ENCODE assay signal across 12 cellular contexts in genomic region chr1:43548285-43549271, GRCh38. TPM values are rescaled to one million over a fixed set of nuclear protein-coding genes. Genes with fewer than 3 reads are reported as not detected.
A peak's percentile ranks its signal among the peaks of the same experiment; 100 is the strongest.
DNase-seq lines count a peak whose midpoint lies in the region; ATAC-seq, FAIRE-seq and TF ChIP-seq lines count a peak whose summit lies in the region.
"Had no signal": no experiment of that assay in that cellular context is flagged by ENCODE, and none has a peak within 500 bp of the region (broad histone marks: within the 10 kb centered on the region; RNA-seq: fewer than 3 reads in every experiment).

No MANE protein-coding gene starts in this region.

- no peak; the same call in 1 of the 2 replicates for TF ChIP-seq RAD21 in HepG2 (CRISPR knock-in tag; IDR thresholded peaks at IDR 0.05)

- H3K4me2 ChIP-seq in HepG2 (ENCODE audit: low read depth, low read length), result peak overlapping the region; percentile 70

- TF ChIP-seq POLR2A in HepG2 (IDR thresholded peaks at IDR 0.05; ENCODE audit: insufficient read depth in 1 of 2, low read depth in 2 of 2, low read length in 2 of 2), result peak in 1 of 2 experiments; percentile 36; a peak in 1 of 4 replicates
- no peak for TF ChIP-seq POLR2A in suprapubic skin (IDR thresholded peaks at IDR 0.05)

- FAIRE-seq in HepG2 (lab: Jason Lieb, UNC), result peak; percentile 99

- H3K9ac ChIP-seq in HepG2 (ENCODE audit: insufficient read depth, low read depth, low read length), result peak overlapping the region; percentile 73

- no peaks in the 10 kb centered on the region for H3K27me3 ChIP-seq in ectodermal cell (ENCODE audit: control insufficient read depth, insufficient read depth, low read length, poor library complexity, severe bottlenecking)
- H3K27me3 ChIP-seq in HepG2 (ENCODE audit: control insufficient read depth in 1 of 2, insufficient read depth in 2 of 2, low read length in 2 of 2), result no peaks in the 10 kb centered on the region
- no peaks in the 10 kb centered on the region for H3K27me3 ChIP-seq in suprapubic skin
- H3K27me3 ChIP-seq: tibial artery had no signal

- H3K9me3 ChIP-seq in ectodermal cell (ENCODE audit: control insufficient read depth, low read length), result no peaks in the 10 kb centered on the region
- no peaks in the 10 kb centered on the region for H3K9me3 ChIP-seq in HepG2 (ENCODE audit: low read length)
- no peaks in the 10 kb centered on the region for H3K9me3 ChIP-seq in suprapubic skin
- H3K9me3 ChIP-seq: tibial artery had no signal

- CTCF ChIA-PET in HepG2 (lab: Yijun Ruan, JAX; ENCODE audit: low intra/inter-chr PET ratio, low total read pairs), result no interaction called here

- H3K9me3 Mint-ChIP-seq in activated T-cell treated with anti-CD3 and anti-CD28 coated beads, Interleukin-2, amount 50 U/mL, for 4 hours, result no peaks in the 10 kb centered on the region
- H3K9me3 Mint-ChIP-seq: CD4-positive, CD25-positive, alpha-beta regulatory T cell had no signal

- H4K20me1 ChIP-seq in HepG2 (ENCODE audit: insufficient read depth, low read length), result no peaks in the 10 kb centered on the region

- H3K79me2 ChIP-seq in HepG2 (ENCODE audit: insufficient read depth, low read length), result peaks cover 53% of the 10 kb centered on the region

- TF ChIP-seq CTCF in HepG2 (CRISPR knock-in tag; IDR thresholded peaks at IDR 0.05), result peak; percentile 23; the same call in 1 of the 2 replicates
- no peak for TF ChIP-seq CTCF in suprapubic skin (IDR thresholded peaks at IDR 0.05)

- intact Hi-C loops in HepG2 (cut with micrococcal nuclease; ENCODE audit: unreplicated experiment), result loop anchor here (1.0 kb wide), 1 partner anchor 19 kb away; no protein-coding TSS in a partner anchor

- H3K4me3 Mint-ChIP-seq in activated T-cell treated with anti-CD3 and anti-CD28 coated beads, Interleukin-2, amount 50 U/mL, for 4 hours, result no peak overlapping the region
- H3K4me3 Mint-ChIP-seq: CD4-positive, CD25-positive, alpha-beta regulatory T cell had no signal

- ATAC-seq in HepG2, result peak; percentile 82
- ATAC-seq in activated T-cell treated with anti-CD3 and anti-CD28 coated beads, Interleukin-2, amount 50 U/mL, for 4 hours, result no peak
- ATAC-seq in GM21825 (IDR thresholded peaks at IDR 0.05; ENCODE audit: unreplicated experiment), result no peak

- H3K27ac ChIP-seq in ectodermal cell (ENCODE audit: insufficient read depth, low read depth, low read length, poor library complexity, severe bottlenecking) (peak overlapping the region; percentile 16), HepG2 (ENCODE audit: extremely low read length, insufficient read depth, low read length) (peak overlapping the region; percentile 96), suprapubic skin (peak overlapping the region; percentile 77)

- H3K4me1 ChIP-seq in ectodermal cell (ENCODE audit: control insufficient read depth, insufficient read depth, low read length) (peaks cover 63% of the 10 kb centered on the region), HepG2 (ENCODE audit: insufficient read depth, low read length) (peaks cover 63% of the 10 kb centered on the region), suprapubic skin (peaks cover 100% of the 10 kb centered on the region)

- POLR2A ChIA-PET in HepG2 (lab: Yijun Ruan, JAX), result interaction anchor here (1.5 to 7.7 kb wide), 4 partner anchors 10 to 735 kb away, joined by 3 to 87 read pairs (median 11); partner anchors contain the start of genes KDM4A and PTPRF

- no peak overlapping the region for H2AFZ ChIP-seq in HepG2 (ENCODE audit: low read length)

- no peak overlapping the region for H3K4me3 ChIP-seq in ectodermal cell (ENCODE audit: insufficient read depth, low read depth, low read length)
- peak overlapping the region in 1 of 3 experiments; percentile 45; a peak in 2 of 6 replicates for H3K4me3 ChIP-seq in HepG2 (replicated peaks in 1 of 3; ENCODE audit: insufficient read depth in 1 of 3, low read depth in 2 of 3, low read length in 3 of 3)
- no peak overlapping the region for H3K4me3 ChIP-seq in suprapubic skin
- H3K4me3 ChIP-seq: tibial artery had no signal

- DNase-seq in HuH-7 (ENCODE audit: low spot score) (peak; percentile 97), HepG2 (ENCODE audit: low spot score) (peak; percentile 98), suprapubic skin (ENCODE audit: low spot score in 2 of 2) (no peak), cerebellar cortex (ENCODE audit: low spot score) (no peak)
- no peak for DNase-seq in activated T-cell treated with anti-CD3 and anti-CD28 coated beads, Interleukin-2, amount 50 U/mL, for 4 hours
- no peak for DNase-seq in activated CD4-positive, CD25-positive, alpha-beta regulatory T cell (lab: John Stamatoyannopoulos, UW)
- DNase-seq: amniotic stem cell; CD4-positive, CD25-positive, alpha-beta regulatory T cell; NCI-H2081 treated with DMSO at 0.1 percent for 48 hours; tibial artery had no signal

- peak; percentile 81 to 97; a peak in 3 of 4 replicates for TF ChIP-seq EP300 in HepG2 (IDR thresholded peaks at IDR 0.05; ENCODE audit: low read depth in 2 of 2, low read length in 2 of 2)
- peak; percentile 94 for TF ChIP-seq EP300 in HepG2 (CRISPR knock-in tag; IDR thresholded peaks at IDR 0.05; ENCODE audit: borderline replicate concordance)
- no peak for TF ChIP-seq EP300 in suprapubic skin (IDR thresholded peaks at IDR 0.05)

- H3K36me3 ChIP-seq in ectodermal cell (ENCODE audit: control insufficient read depth, insufficient read depth, low read length) (no peaks in the 10 kb centered on the region), HepG2 (replicated peaks in 1 of 2; ENCODE audit: control insufficient read depth in 1 of 2, insufficient read depth in 2 of 2, low read length in 2 of 2) (peaks cover 19 to 41% of the 10 kb centered on the region in 2 experiments; a peak in 4 of 5 replicates), suprapubic skin (peaks cover 2% of the 10 kb centered on the region)

- no peaks in the 10 kb centered on the region for H3K36me3 Mint-ChIP-seq in activated T-cell treated with anti-CD3 and anti-CD28 coated beads, Interleukin-2, amount 50 U/mL, for 4 hours (ENCODE audit: insufficient read depth)
- H3K36me3 Mint-ChIP-seq: CD4-positive, CD25-positive, alpha-beta regulatory T cell had no signal

- BruUV-seq in HepG2 (replicated peaks; lab: Mats Ljungman, UMichigan), result no TSS peak

- in situ Hi-C loops in HepG2 (cut with HindIII; ENCODE audit: extremely low pct_ligation_motif_present, low pct_unique_long_range_greater_than_20kb), result no loop called here

- WGBS in ectodermal cell, 2 experiments, result 87% methylated on average over 18 of the region's 18 CpGs
- WGBS in HepG2 (ENCODE audit: low lambda C conversion rate), result 17% methylated on average over 6 of the region's 18 CpGs
- WGBS in suprapubic skin, result 79% methylated on average over 12 of the region's 18 CpGs

- H3K4me1 Mint-ChIP-seq in activated T-cell treated with anti-CD3 and anti-CD28 coated beads, Interleukin-2, amount 50 U/mL, for 4 hours (ENCODE audit: low read depth), result peaks cover 4% of the 10 kb centered on the region

- H3K27me3 Mint-ChIP-seq in activated T-cell treated with anti-CD3 and anti-CD28 coated beads, Interleukin-2, amount 50 U/mL, for 4 hours (ENCODE audit: low read depth), result peaks cover 10% of the 10 kb centered on the region

TF ChIP-seq in HepG2, 621 proteins besides CTCF, POLR2A, EP300 and RAD21 (continues in another document):
- TF ChIP-seq TAF15 (IDR thresholded peaks at IDR 0.05; ENCODE audit: low read depth, low read length, poor library complexity, severe bottlenecking), result no peak
- TF ChIP-seq CBX5 (CRISPR knock-in tag; IDR thresholded peaks at IDR 0.05; ENCODE audit: borderline replicate concordance), result peak; percentile 93
- TF ChIP-seq ZFP36 (IDR thresholded peaks at IDR 0.05; ENCODE audit: borderline replicate concordance, low read depth, low read length, partially characterized antibody), result no peak
- no peak for TF ChIP-seq U2AF2 (IDR thresholded peaks at IDR 0.05; ENCODE audit: low read depth, low read length)
- TF ChIP-seq MXD3 (CRISPR knock-in tag; IDR thresholded peaks at IDR 0.05), result no peak

RNA-seq across cellular contexts. Expression of gene PTPRF, which starts 17.9 kb away (rescaled TPM):
- 163 TPM for polyA plus RNA-seq in ectodermal cell (2013, experiment 1 of 4)
- polyA plus RNA-seq in ectodermal cell (2013, experiment 2 of 4), result 180 TPM
- 135 TPM for polyA plus RNA-seq in ectodermal cell (2013, experiment 3 of 4)
- polyA plus RNA-seq in ectodermal cell (2013, experiment 4 of 4), result 158 TPM
- total RNA-seq in HepG2 (2016; rRNA removed; fragmentation: Illumina TruSeq; extraction: Trizol), result 47.3 and 55.9 TPM in 2 replicates
- 6.1 and 8.9 TPM in 2 replicates for total RNA-seq in HepG2 (2016; cell fraction: cytosol; rRNA removed; fragmentation: Illumina TruSeq; extraction: Trizol; ENCODE audit: low read depth)
- 38.1 and 54.3 TPM in 2 replicates for total RNA-seq in HepG2 (2016; cell fraction: insoluble cytoplasmic fraction; rRNA removed; fragmentation: Illumina TruSeq; extraction: Trizol)
- 30.4 and 36.7 TPM in 2 replicates for total RNA-seq in HepG2 (2016; cell fraction: membrane; rRNA removed; fragmentation: Illumina TruSeq; extraction: Trizol)
- total RNA-seq in HepG2 (2016; cell fraction: nucleus; rRNA removed; fragmentation: Illumina TruSeq; extraction: Trizol), result 76.8 and 90.3 TPM in 2 replicates
- polyA plus RNA-seq in HepG2 (2011; rRNA removed), result 167 and 213 TPM in 2 replicates
- polyA plus RNA-seq in HepG2 (2011; cell fraction: cytosol; rRNA removed), result 119 and 128 TPM in 2 replicates
- polyA plus RNA-seq in HepG2 (2011; cell fraction: nucleus; rRNA removed), result 229 and 238 TPM in 2 replicates
- 125 and 182 TPM in 2 replicates for polyA plus RNA-seq in HepG2 (2012)
- polyA plus RNA-seq in HepG2 (2016; cell fraction: cytosol; fragmentation: Illumina TruSeq; extraction: Trizol; ENCODE audit: low read depth), result 5.7 and 6.0 TPM in 2 replicates
- polyA plus RNA-seq in HepG2 (2016; cell fraction: insoluble cytoplasmic fraction; fragmentation: Illumina TruSeq; extraction: Trizol; ENCODE audit: low read depth), result 37.1 and 51.8 TPM in 2 replicates
- polyA plus RNA-seq in HepG2 (2016; cell fraction: membrane; fragmentation: Illumina TruSeq; extraction: Trizol; ENCODE audit: low read depth), result 13.5 and 17.9 TPM in 2 replicates
- 139 and 140 TPM in 2 replicates for polyA plus RNA-seq in HepG2 (2016; cell fraction: nucleus; fragmentation: Illumina TruSeq; extraction: Trizol; ENCODE audit: insufficient read depth, low read depth)
- 212 and 690 TPM in 2 replicates for polyA minus RNA-seq in HepG2 (2011; rRNA and poly(A)+ RNA removed; ENCODE audit: low replicate concordance)
- polyA minus RNA-seq in HepG2 (2011; cell fraction: cytosol; rRNA and poly(A)+ RNA removed), result 137 and 178 TPM in 2 replicates
- 83.0 and 106 TPM in 2 replicates for polyA minus RNA-seq in HepG2 (2011; cell fraction: nucleus; rRNA and poly(A)+ RNA removed)
- 100 to 1,000 TPM; 209 to 373 (median 289) TPM for total RNA-seq in suprapubic skin
- total RNA-seq in activated T-cell treated with anti-CD3 and anti-CD28 coated beads, Interleukin-2, amount 50 U/mL, for 4 hours, result under 1 TPM; 0.86 to 0.95 (median 0.92) TPM
- polyA plus RNA-seq: CD4-positive, CD25-positive, alpha-beta regulatory T cell had no signal

Comparison
In these comparisons a context has a peak if more than half of its experiments do, and no peak if none do; other contexts are left out.
1. DNase-seq: peak in HuH-7 (single experiment) and HepG2 (single experiment); none in suprapubic skin (0 of 2), activated T-cell treated with anti-CD3 and anti-CD28 coated beads, Interleukin-2, amount 50 U/mL, for 4 hours (single experiment), cerebellar cortex (single experiment) and activated CD4-positive, CD25-positive, alpha-beta regulatory T cell (0 of 4).
2. H3K27ac ChIP-seq: peak in every context shown above with its lines; median percentile 96 in HepG2; 77 in suprapubic skin; 16 in ectodermal cell.